ENCODE assay signal across 17 cellular contexts in the genomic region with DNA sequence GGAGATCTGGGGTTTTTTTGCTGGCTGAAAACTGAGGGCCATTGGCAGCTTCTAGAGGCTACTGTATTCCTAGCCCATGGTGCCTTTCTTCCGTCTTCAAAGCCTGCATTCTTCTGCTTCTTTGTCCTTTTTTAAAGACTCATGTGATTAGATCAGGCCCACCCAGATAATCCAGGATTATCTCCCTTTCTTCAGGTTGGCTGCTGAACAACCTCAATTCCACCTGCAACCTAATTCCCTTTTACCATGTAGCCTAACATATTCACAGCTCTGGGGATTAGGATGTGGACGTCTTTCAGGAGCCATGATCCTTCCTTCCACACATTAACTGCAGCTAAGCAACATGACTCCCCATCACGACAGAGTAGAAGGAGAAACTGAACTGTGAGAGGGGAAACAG.
DNase-seq lines count a peak whose midpoint lies in the region; TF ChIP-seq lines count a peak whose summit lies in the region.
"Had no signal": no experiment of that assay in that cellular context is flagged by ENCODE, and none has a peak within 500 bp of the region (broad histone marks: within the 10 kb centered on the region; RNA-seq: fewer than 3 reads in every experiment).

No MANE protein-coding gene starts in this region.

- no peak overlapping the region for H2AFZ ChIP-seq in neural progenitor cell (replicated peaks)
- H2AFZ ChIP-seq: GM23338 had no signal

- no peak for TF ChIP-seq EP300 in stomach (IDR thresholded peaks at IDR 0.05)

- no peaks in the 10 kb centered on the region for H3K79me2 ChIP-seq in neural progenitor cell (ENCODE audit: low read depth)

- H3K9me3 ChIP-seq in neural progenitor cell (ENCODE audit: low read depth) (peaks cover 5% of the 10 kb centered on the region), stomach (peaks cover 0 to 14% (median 2%) of the 10 kb centered on the region in 4 donors)
- H3K9me3 ChIP-seq: BE2C had no signal

- H3K4me1 ChIP-seq in neural progenitor cell: peaks cover 45% of the 10 kb centered on the region
- H3K4me1 ChIP-seq in stomach: peaks cover 0 to 6% (median 0%) of the 10 kb centered on the region in 4 donors
- H3K4me1 ChIP-seq: BE2C; BLaER1 treated with 17β-estradiol and CSF1 and Interleukin-3, amounts not matched to agents 10 nM and 100 nM had no signal

- no peaks in the 10 kb centered on the region for H3K36me3 Mint-ChIP-seq in neural progenitor cell
- H3K36me3 Mint-ChIP-seq: CD14-positive monocyte; CD8-positive, alpha-beta memory T cell had no signal

- peak overlapping the region; percentile 45 for H3K4me2 ChIP-seq in neural progenitor cell
- H3K4me2 ChIP-seq: BLaER1 treated with 17β-estradiol and CSF1 and Interleukin-3, amounts not matched to agents 10 nM and 100 nM; GM23338 had no signal

- peaks cover 7% of the 10 kb centered on the region for H3K27me3 Mint-ChIP-seq in neural progenitor cell (ENCODE audit: insufficient read depth, low read depth)
- H3K27me3 Mint-ChIP-seq: CD4-positive, alpha-beta T cell had no signal

- peaks cover 22% of the 10 kb centered on the region for H3K9me3 Mint-ChIP-seq in neural progenitor cell

- no peak overlapping the region for H3K4me3 Mint-ChIP-seq in neural progenitor cell
- H3K4me3 Mint-ChIP-seq: CD14-positive monocyte; CD4-positive, alpha-beta T cell; CD8-positive, alpha-beta memory T cell; GM23338; H9 had no signal

- H3K27ac ChIP-seq in neural progenitor cell (no peak overlapping the region), stomach (no peak overlapping the region)
- H3K27ac ChIP-seq: 22Rv1; BLaER1 treated with 17β-estradiol and CSF1 and Interleukin-3, amounts not matched to agents 10 nM and 100 nM had no signal

- H4K20me1 ChIP-seq in neural progenitor cell (ENCODE audit: low read depth): no peaks in the 10 kb centered on the region
- H4K20me1 ChIP-seq: BLaER1 treated with 17β-estradiol and CSF1 and Interleukin-3, amounts not matched to agents 10 nM and 100 nM had no signal

- H3K9ac ChIP-seq in neural progenitor cell: no peak overlapping the region
- H3K9ac ChIP-seq: BLaER1 treated with 17β-estradiol and CSF1 and Interleukin-3, amounts not matched to agents 10 nM and 100 nM had no signal

- DNase-seq in NCI-H82 (lab: John Stamatoyannopoulos, UW) (peak; percentile 77), NCI-H82 treated with DMSO at 0.1 percent for 48 hours (lab: John Stamatoyannopoulos, UW; ENCODE audit: unreplicated experiment) (no peak), neural progenitor cell (ENCODE audit: low spot score) (peak; percentile 89), retinal pigment epithelial cell (ENCODE audit: low read depth) (peak; percentile 7), NOMO-1 treated with dmso at 0.1 percent for 144 hours (lab: John Stamatoyannopoulos, UW; ENCODE audit: unreplicated experiment) (no peak), stomach (no peak)
- DNase-seq: AML-193; BE2C; CD4-positive, alpha-beta T cell; CD8-positive, alpha-beta memory T cell; DMS153; DND-41; H9 had no signal

- intact Hi-C loops in stomach (cut with DNase I; ENCODE audit: low total_unique reads): no loop called here

- TF ChIP-seq POLR2A in stomach (IDR thresholded peaks at IDR 0.05): no peak

- H3K27me3 ChIP-seq in neural progenitor cell (peaks cover 17% of the 10 kb centered on the region), stomach (no peaks in the 10 kb centered on the region)
- H3K27me3 ChIP-seq: BE2C; BLaER1 treated with 17β-estradiol and CSF1 and Interleukin-3, amounts not matched to agents 10 nM and 100 nM had no signal

- H3K27ac Mint-ChIP-seq in neural progenitor cell: no peak overlapping the region
- H3K27ac Mint-ChIP-seq: CD14-positive monocyte; CD4-positive, alpha-beta T cell; CD8-positive, alpha-beta memory T cell; GM23338; H9 had no signal

- H3K4me1 Mint-ChIP-seq in neural progenitor cell: peaks cover 29% of the 10 kb centered on the region
- H3K4me1 Mint-ChIP-seq: CD14-positive monocyte; CD8-positive, alpha-beta memory T cell had no signal

- TF ChIP-seq CTCF in neural progenitor cell (IDR thresholded peaks at IDR 0.05): no peak
- no peak for TF ChIP-seq CTCF in retinal pigment epithelial cell (conservative IDR thresholded peaks at IDR 0.05; ENCODE audit: low read depth, low read length)
- TF ChIP-seq CTCF in stomach (IDR thresholded peaks at IDR 0.05): no peak

- H3K4me3 ChIP-seq in neural progenitor cell (no peak overlapping the region), retinal pigment epithelial cell (ENCODE audit: low read length) (no peak overlapping the region), stomach (no peak overlapping the region)
- H3K4me3 ChIP-seq: BLaER1 treated with 17β-estradiol and CSF1 and Interleukin-3, amounts not matched to agents 10 nM and 100 nM; GM23338 had no signal

- 51 to 72% (median 68%) methylated on average over 3 of the region's 3 CpGs for WGBS in stomach, 5 donors

- H3K36me3 ChIP-seq in neural progenitor cell: no peaks in the 10 kb centered on the region
- no peaks in the 10 kb centered on the region for H3K36me3 ChIP-seq in stomach
- H3K36me3 ChIP-seq: BE2C; BLaER1 treated with 17β-estradiol and CSF1 and Interleukin-3, amounts not matched to agents 10 nM and 100 nM had no signal

- H3F3A ChIP-seq in neural progenitor cell (ENCODE audit: low read depth): peaks cover 18% of the 10 kb centered on the region

Comparison
In these comparisons a context has a peak if more than half of its experiments do, and no peak if none do; other contexts are left out.
1. DNase-seq: peak in NCI-H82 (single experiment), neural progenitor cell (single experiment) and retinal pigment epithelial cell (single experiment); none in NCI-H82 treated with DMSO at 0.1 percent for 48 hours (single experiment), NOMO-1 treated with dmso at 0.1 percent for 144 hours (single experiment) and stomach (single experiment).